Comparison of ENCODE assay signal across 18 cellular contexts in the genomic region with DNA sequence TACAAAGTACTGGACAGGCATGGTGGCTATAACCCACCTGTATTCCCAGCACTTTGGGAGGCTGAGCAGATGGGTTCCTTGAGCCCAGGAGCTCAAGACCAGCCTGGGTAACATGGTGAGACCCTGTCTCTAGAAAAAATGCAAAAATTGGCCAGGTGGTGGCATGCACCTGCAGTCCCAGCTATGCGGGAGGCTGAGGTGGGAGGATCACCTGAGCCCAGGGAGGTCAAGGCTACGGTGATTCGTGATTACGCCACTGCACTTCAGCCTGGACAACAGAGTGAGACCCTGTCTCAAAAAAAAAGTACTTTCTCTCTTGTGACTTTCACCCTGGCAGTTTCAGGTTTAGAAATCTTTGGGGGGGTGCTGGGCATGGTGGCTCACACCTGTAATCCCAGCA. TPM values are rescaled to one million over a fixed set of nuclear protein-coding genes. Genes with fewer than 3 reads are reported as not detected.
DNase-seq lines count a peak whose midpoint lies in the region; FAIRE-seq and TF ChIP-seq lines count a peak whose summit lies in the region.
"Had no signal": no experiment of that assay in that cellular context is flagged by ENCODE, and none has a peak within 500 bp of the region (broad histone marks: within the 10 kb centered on the region; RNA-seq: fewer than 3 reads in every experiment).

No MANE protein-coding gene starts in this region.

- no peak for TF ChIP-seq RAD21 in H1 (IDR thresholded peaks at IDR 0.05 in 1 of 2, conservative IDR thresholded peaks at IDR 0.05 in 1 of 2; ENCODE audit: low read depth in 2 of 2, low read length in 2 of 2)

- H3K27ac ChIP-seq in PC-9 (0 out of 2 replicates have a peak overlapping the region, but pooled peaks have one; percentile 8), H1 (ENCODE audit: low read depth, low read length) (no peak overlapping the region), smooth muscle cell (ENCODE audit: low read depth) (peak overlapping the region; percentile 83), uterus (no peak overlapping the region)

- H3F3A ChIP-seq in PC-9 (ENCODE audit: insufficient read depth, low read depth) (peaks cover 83% of the 10 kb centered on the region), smooth muscle cell (ENCODE audit: low read depth) (peaks cover 79% of the 10 kb centered on the region)

- CTCF ChIA-PET in PC-9 (lab: Charles Lee) = no interaction called here
- CTCF ChIA-PET in H1 (lab: Charles Lee; ENCODE audit: partially characterized antibody) = interaction anchor here (0.5 to 1.7 kb wide), 6 partner anchors 11 to 84 kb away, joined by 3 to 6 read pairs (median 4); partner anchors contain the start of gene RAB8A

- TF ChIP-seq POLR2A in H1 (IDR thresholded peaks at IDR 0.05; ENCODE audit: control extremely low read depth in 1 of 2, low read depth in 2 of 2, low read length in 2 of 2) (no peak), uterus (IDR thresholded peaks at IDR 0.05) (no peak)

- no peak overlapping the region for H3K56ac ChIP-seq in H1 (replicated peaks; ENCODE audit: insufficient read length, low read depth, low read length)

- no peaks in the 10 kb centered on the region for H4K20me1 ChIP-seq in PC-9 (ENCODE audit: insufficient read depth)
- H4K20me1 ChIP-seq in H1 (replicated peaks in 1 of 2; ENCODE audit: control insufficient read depth in 1 of 2, insufficient read depth in 2 of 2, low read length in 2 of 2) = peaks cover 0 to 2% of the 10 kb centered on the region in 2 experiments
- peaks cover 83% of the 10 kb centered on the region for H4K20me1 ChIP-seq in smooth muscle cell (ENCODE audit: low read depth)

- H3K4me2 ChIP-seq in PC-9 (no peak overlapping the region), H1 (ENCODE audit: insufficient read depth in 1 of 2, low read depth in 2 of 2, low read length in 2 of 2) (no peak overlapping the region), smooth muscle cell (no peak overlapping the region)

- no peak overlapping the region for H2BK5ac ChIP-seq in H1 (ENCODE audit: low read depth, low read length)

- FAIRE-seq in H1 (lab: Jason Lieb, UNC) = no peak
- FAIRE-seq: GM12892 had no signal

- H3K23me2 ChIP-seq in H1 (ENCODE audit: low read depth, low read length) = no peaks in the 10 kb centered on the region; the same call in 1 of the 2 replicates

- no peak for TF ChIP-seq EP300 in H1 (IDR thresholded peaks at IDR 0.05; ENCODE audit: borderline replicate concordance in 1 of 2, low read depth in 2 of 2, low read length in 2 of 2)

- no peaks in the 10 kb centered on the region for H3K79me1 ChIP-seq in H1 (ENCODE audit: low read depth, low read length)

- no peak for DNase-seq in GM13977 (ENCODE audit: low spot score)
- DNase-seq in PC-9 = no peak
- no peak for DNase-seq in H1 (ENCODE audit: low read depth in 1 of 2, low spot score in 2 of 2)
- no peak for DNase-seq in smooth muscle cell (lab: John Stamatoyannopoulos, UW; ENCODE audit: unreplicated experiment)
- no peak for DNase-seq in SHP77 treated with DMSO at 0.1 percent for 48 hours (lab: John Stamatoyannopoulos, UW)
- DNase-seq in superior temporal gyrus (ENCODE audit: extremely low spot score) = no peak
- no peak for DNase-seq in uterus
- DNase-seq: ACHN; C1 segment of cervical spinal cord; Calu3; CD4-positive, alpha-beta T cell; DMS 273 treated with DMSO at 0.1 percent for 48 hours; DMS79; H7 had no signal

- no peak overlapping the region for H4K8ac ChIP-seq in H1 (ENCODE audit: extremely low read depth, insufficient read depth, low read length)

- no peak overlapping the region for H2BK15ac ChIP-seq in H1 (ENCODE audit: low read length)

- POLR2A ChIA-PET in PC-9 (lab: Charles Lee; ENCODE audit: unreplicated experiment) = interaction anchor here (0.7 kb wide), 1 partner anchor 69 kb away, joined by 3 read pairs; no protein-coding TSS in a partner anchor
- POLR2A ChIA-PET in H1 (lab: Charles Lee; ENCODE audit: partially characterized antibody) = interaction anchor here (1.1 to 37.0 kb wide), 3 partner anchors 9 to 34 kb away, joined by 3 to 582 read pairs (median 4); partner anchors contain the start of gene TPM4

- no peak overlapping the region for H4K5ac ChIP-seq in H1 (ENCODE audit: insufficient read length, low read depth, low read length)

- peaks cover 4% of the 10 kb centered on the region; the same call in 1 of the 2 replicates for H3K79me2 ChIP-seq in PC-9 (ENCODE audit: low read depth)
- H3K79me2 ChIP-seq in H1 (ENCODE audit: control insufficient read depth in 1 of 2, insufficient read depth in 2 of 2, low read length in 2 of 2) = no peaks in the 10 kb centered on the region
- H3K79me2 ChIP-seq in smooth muscle cell (ENCODE audit: low read depth) = peaks cover 11% of the 10 kb centered on the region

- H3K9me3 ChIP-seq in PC-9 (ENCODE audit: insufficient read depth, low read depth) = no peaks in the 10 kb centered on the region
- no peaks in the 10 kb centered on the region for H3K9me3 ChIP-seq in H1 (ENCODE audit: insufficient read depth in 2 of 2, low read depth in 1 of 2, low read length in 1 of 2)
- no peaks in the 10 kb centered on the region for H3K9me3 ChIP-seq in smooth muscle cell (replicated peaks; ENCODE audit: low read depth)
- H3K9me3 ChIP-seq in uterus = no peaks in the 10 kb centered on the region

- H3K4me1 ChIP-seq in PC-9 (replicated peaks; ENCODE audit: insufficient read depth) (peaks cover 32% of the 10 kb centered on the region), H1 (replicated peaks in 1 of 4; ENCODE audit: control insufficient read depth in 3 of 4, insufficient read depth in 4 of 4, low read length in 3 of 4) (no peaks in the 10 kb centered on the region), smooth muscle cell (ENCODE audit: low read depth) (no peaks in the 10 kb centered on the region), uterus (no peaks in the 10 kb centered on the region)

- peak; percentile 14 for TF ChIP-seq CTCF in GM13977 (IDR thresholded peaks at IDR 0.05; ENCODE audit: extremely low read depth, insufficient read depth, missing control alignments)
- no peak for TF ChIP-seq CTCF in PC-9 (conservative IDR thresholded peaks at IDR 0.05)
- TF ChIP-seq CTCF in H1 (IDR thresholded peaks at IDR 0.05; ENCODE audit: control extremely low read depth in 1 of 3, insufficient read depth in 1 of 3, low read depth in 1 of 3, low read length in 3 of 3) = no peak
- no peak for TF ChIP-seq CTCF in smooth muscle cell (IDR thresholded peaks at IDR 0.05; ENCODE audit: borderline replicate concordance, insufficient read depth, poor library complexity, severe bottlenecking)
- no peak for TF ChIP-seq CTCF in uterus (IDR thresholded peaks at IDR 0.05)

- in situ Hi-C loops in GM13977 (cut with MboI; ENCODE audit: low pct_unique_long_range_greater_than_20kb, low sequenced_read_pairs, unreplicated experiment) = no loop called here

- H4K91ac ChIP-seq in H1 (replicated peaks; ENCODE audit: insufficient read length, low read length) = no peak overlapping the region

- no peak overlapping the region for H2BK12ac ChIP-seq in H1 (ENCODE audit: low read depth, low read length)

- no peak overlapping the region for H3K4me3 ChIP-seq in PC-9
- H3K4me3 ChIP-seq in H1 (ENCODE audit: extremely low read depth in 1 of 4, insufficient read depth in 2 of 4, low read depth in 3 of 4, low read length in 4 of 4) = no peak overlapping the region
- H3K4me3 ChIP-seq in smooth muscle cell = no peak overlapping the region
- H3K4me3 ChIP-seq in uterus = no peak overlapping the region

- 92% methylated on average over 4 of the region's 4 CpGs; no CpG with 5 or more reads in 1 of the 2 experiments for WGBS in H1 (ENCODE audit: extremely low coverage in 1 of 2, insufficient coverage in 1 of 2, insufficient read length in 1 of 2, insufficient replicate concordance in 2 of 2, low coverage in 1 of 2, low lambda C conversion rate in 2 of 2, missing lambda C conversion rate in 1 of 2), 2 experiments
- WGBS in smooth muscle cell (ENCODE audit: low lambda C conversion rate) = 97% methylated on average over 4 of the region's 4 CpGs

- H3K9me2 ChIP-seq in PC-9 (ENCODE audit: insufficient read depth) = no peaks in the 10 kb centered on the region

- H3K23ac ChIP-seq in H1 (ENCODE audit: insufficient read length) = no peak overlapping the region

- no peak overlapping the region for H3K18ac ChIP-seq in H1 (ENCODE audit: extremely low read depth, low read length)

- H3K9ac ChIP-seq in H1 (replicated peaks in 1 of 4; ENCODE audit: extremely low read depth in 1 of 4, low read depth in 3 of 4, low read length in 3 of 4) (no peak overlapping the region), smooth muscle cell (ENCODE audit: low read depth) (no peak overlapping the region)

- no peak overlapping the region for H2BK20ac ChIP-seq in H1 (ENCODE audit: low read length)

- H2BK120ac ChIP-seq in H1 (replicated peaks; ENCODE audit: low read depth, low read length) = no peak overlapping the region

- intact Hi-C loops in PC-9 (cut with micrococcal nuclease; ENCODE audit: unreplicated experiment) (no loop called here), uterus (cut with DNase I; ENCODE audit: low total_unique reads) (no loop called here)

- H3K4ac ChIP-seq in H1 (replicated peaks; ENCODE audit: insufficient read length, low read depth, low read length) = no peak overlapping the region

- H2AFZ ChIP-seq in PC-9 (no peak overlapping the region), H1 (ENCODE audit: low read length) (no peak overlapping the region), smooth muscle cell (ENCODE audit: low read depth) (no peak overlapping the region)

- H3K36me3 ChIP-seq in PC-9 (ENCODE audit: low read depth) (peaks cover 44% of the 10 kb centered on the region), H1 (ENCODE audit: control insufficient read depth in 2 of 4, insufficient read depth in 4 of 4, low read length in 3 of 4) (peaks cover 11 to 69% (median 49%) of the 10 kb centered on the region in 4 experiments), smooth muscle cell (ENCODE audit: low read depth) (peaks cover 26% of the 10 kb centered on the region), uterus (no peaks in the 10 kb centered on the region)

- no TSS peak for BruUV-seq in PC-9 (replicated peaks; lab: Mats Ljungman, UMichigan)

- no peaks in the 10 kb centered on the region for H3K27me3 ChIP-seq in PC-9 (ENCODE audit: insufficient read depth, low read depth)
- no peaks in the 10 kb centered on the region for H3K27me3 ChIP-seq in H1 (replicated peaks in 1 of 4; ENCODE audit: control insufficient read depth in 3 of 4, extremely low read depth in 1 of 4, insufficient read depth in 3 of 4, low read length in 3 of 4)
- no peaks in the 10 kb centered on the region for H3K27me3 ChIP-seq in smooth muscle cell (ENCODE audit: low read depth)
- H3K27me3 ChIP-seq in uterus = no peaks in the 10 kb centered on the region

- H3K14ac ChIP-seq in H1 (ENCODE audit: insufficient read length) = no peak overlapping the region

- no peak overlapping the region for H2AK5ac ChIP-seq in H1 (ENCODE audit: low read depth, low read length)

RNA-seq across cellular contexts. Expression of gene RAB8A, which starts 11.2 kb away (rescaled TPM):
- total RNA-seq in PC-9 (2021) (87.9 and 104 TPM in 2 replicates), smooth muscle cell (47.3 and 60.2 TPM in 2 replicates), uterus (10 to 100 TPM; 13.3 to 67.4 (median 40.7) TPM)
- total RNA-seq in H1 (2021; fragmentation: NEBNext Ultra II Directional; extraction: Animal tissue kit (Norgen Biotek cat#: 25700)) = 90.1 and 97.0 TPM in 2 replicates
- polyA plus RNA-seq in H1 (2011; rRNA removed) (52.4 and 65.8 TPM in 2 replicates), smooth muscle cell (90.5 and 96.0 TPM in 2 replicates)
- polyA plus RNA-seq in H1 (2011; cell fraction: cytosol; rRNA removed) = 71.4 TPM
- 44.6 TPM for polyA plus RNA-seq in H1 (2011; cell fraction: nucleus; rRNA removed)
- polyA plus RNA-seq in H1 (2012, experiment 1 of 2) = 67.2 to 107 TPM (median 88.1 TPM) in 4 replicates
- polyA plus RNA-seq in H1 (2012, experiment 2 of 2) = 27.2 TPM
- polyA plus RNA-seq in H1 (2013, experiment 1 of 2) = 45.2 TPM
- 46.9 TPM for polyA plus RNA-seq in H1 (2013, experiment 2 of 2)
- polyA minus RNA-seq in H1 (2011; rRNA and poly(A)+ RNA removed) = 123 and 128 TPM in 2 replicates
- 77.6 TPM for polyA minus RNA-seq in H1 (2011; cell fraction: cytosol; rRNA and poly(A)+ RNA removed)
- polyA minus RNA-seq in H1 (2011; cell fraction: nucleus; rRNA and poly(A)+ RNA removed) = 46.2 TPM

RNA-seq across cellular contexts. Expression of gene TPM4, which starts 24.2 kb away (rescaled TPM):
- total RNA-seq in PC-9 (2021) (279 and 307 TPM in 2 replicates), smooth muscle cell (1,074 and 1,158 TPM in 2 replicates), uterus (100 to 1,000 TPM; 423 to 862 (median 517) TPM)
- 348 and 359 TPM in 2 replicates for total RNA-seq in H1 (2021; fragmentation: NEBNext Ultra II Directional; extraction: Animal tissue kit (Norgen Biotek cat#: 25700))
- polyA plus RNA-seq in H1 (2011; rRNA removed) (119 and 160 TPM in 2 replicates), smooth muscle cell (921 and 1,070 TPM in 2 replicates)
- polyA plus RNA-seq in H1 (2011; cell fraction: cytosol; rRNA removed) = 268 TPM
- polyA plus RNA-seq in H1 (2011; cell fraction: nucleus; rRNA removed) = 136 TPM
- polyA plus RNA-seq in H1 (2012, experiment 1 of 2) = 285 to 453 TPM (median 363 TPM) in 4 replicates
- polyA plus RNA-seq in H1 (2012, experiment 2 of 2) = 103 TPM
- polyA plus RNA-seq in H1 (2013, experiment 1 of 2) = 355 TPM
- polyA plus RNA-seq in H1 (2013, experiment 2 of 2) = 353 TPM
- 99.0 and 99.9 TPM in 2 replicates for polyA minus RNA-seq in H1 (2011; rRNA and poly(A)+ RNA removed)
- polyA minus RNA-seq in H1 (2011; cell fraction: cytosol; rRNA and poly(A)+ RNA removed) = 150 TPM
- 128 TPM for polyA minus RNA-seq in H1 (2011; cell fraction: nucleus; rRNA and poly(A)+ RNA removed)

RNA-seq across cellular contexts. Expression of gene HSH2D, which starts 43.0 kb away (rescaled TPM):
- total RNA-seq in PC-9 (2021) (10.9 and 13.7 TPM in 2 replicates), smooth muscle cell (0.22 TPM in 1 of 2 replicates, not detected in the other), uterus (1 to 10 TPM in 3 of 4 donors, not detected in 1; 1.4 to 3.1 (median 2.4) TPM)
- 0.67 and 0.75 TPM in 2 replicates for total RNA-seq in H1 (2021; fragmentation: NEBNext Ultra II Directional; extraction: Animal tissue kit (Norgen Biotek cat#: 25700))
- polyA plus RNA-seq in H1 (2011; rRNA removed) (1.6 and 2.2 TPM in 2 replicates), smooth muscle cell (0.07 and 0.17 TPM in 2 replicates)
- polyA plus RNA-seq in H1 (2011; cell fraction: cytosol; rRNA removed) = 2.0 TPM
- polyA plus RNA-seq in H1 (2011; cell fraction: nucleus; rRNA removed) = 2.4 TPM
- 0.88 to 1.6 TPM (median 1.2 TPM) in 4 replicates for polyA plus RNA-seq in H1 (2012, experiment 1 of 2)
- 0.80 TPM for polyA plus RNA-seq in H1 (2012, experiment 2 of 2)
- polyA plus RNA-seq in H1 (2013, experiment 1 of 2) = 1.5 TPM
- polyA plus RNA-seq in H1 (2013, experiment 2 of 2) = 1.0 TPM
- 0.61 and 1.0 TPM in 2 replicates for polyA minus RNA-seq in H1 (2011; rRNA and poly(A)+ RNA removed)
- 2.6 TPM for polyA minus RNA-seq in H1 (2011; cell fraction: cytosol; rRNA and poly(A)+ RNA removed)
- polyA minus RNA-seq in H1 (2011; cell fraction: nucleus; rRNA and poly(A)+ RNA removed) = 1.2 TPM
- total RNA-seq: A172, G401, HT1080 had no signal

Comparison
In these comparisons a context has a peak if more than half of its experiments do, and no peak if none do; other contexts are left out.
1. H3K27ac ChIP-seq: peak in PC-9 (single experiment) and smooth muscle cell (single experiment); none in H1 (single experiment) and uterus (0 of 2).